In the genomic region with DNA sequence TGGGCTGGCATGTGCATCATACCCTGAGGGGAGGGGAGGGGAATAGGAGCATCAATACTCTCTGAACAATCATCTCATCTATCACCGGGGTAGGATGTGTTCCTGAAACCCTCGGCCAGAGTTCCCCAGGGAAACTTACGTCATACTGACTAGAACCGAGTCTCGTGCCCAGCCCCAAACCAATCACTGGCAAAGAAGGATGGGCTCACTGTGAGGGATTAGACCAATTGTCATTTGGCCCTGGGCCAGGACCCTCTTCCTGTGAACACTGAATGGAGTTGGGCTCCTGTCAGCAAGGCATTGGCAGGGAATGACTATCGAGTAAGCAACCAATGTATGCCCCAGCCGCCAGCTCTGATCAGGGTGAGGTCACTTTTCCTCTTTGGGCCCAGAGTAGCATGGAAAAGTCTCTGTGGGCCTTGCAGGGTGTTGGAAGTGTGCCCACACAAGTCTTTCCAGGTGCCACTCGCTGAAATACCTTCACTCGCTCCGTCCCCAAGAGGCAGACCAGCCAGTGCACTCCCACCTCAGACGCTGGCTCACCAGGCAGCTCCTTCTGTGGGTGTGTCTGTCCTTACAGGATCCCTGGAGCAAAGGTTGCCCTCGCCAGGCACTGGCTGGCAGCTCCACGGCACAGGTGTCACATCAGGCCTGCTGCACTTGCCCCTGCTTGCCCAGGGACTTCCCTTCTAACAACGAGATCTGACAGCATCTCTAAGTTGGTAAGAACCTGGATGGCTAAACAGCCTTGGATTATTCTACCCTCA, we compare ENCODE assay signal across 22 cellular contexts.
A peak's percentile ranks its signal among the peaks of the same experiment; 100 is the strongest.
DNase-seq lines count a peak whose midpoint lies in the region; ATAC-seq and TF ChIP-seq lines count a peak whose summit lies in the region.
"Had no signal": no experiment of that assay in that cellular context is flagged by ENCODE, and none has a peak within 500 bp of the region (broad histone marks: within the 10 kb centered on the region; RNA-seq: fewer than 3 reads in every experiment).

No MANE protein-coding gene starts in this region.

- DNase-seq in A673 (ENCODE audit: low spot score) (peak; percentile 79), HT1080 (ENCODE audit: low read depth) (peak; percentile 39), SJCRH30 (peak; percentile 72 to 80), mucosa of gallbladder (ENCODE audit: low spot score) (peak; percentile 61), erythroblast (lab: John Stamatoyannopoulos, UW) (no peak), GM13976 (ENCODE audit: low spot score) (no peak)
- no peak for DNase-seq in activated CD4-positive, alpha-beta T cell treated with anti-CD3 and anti-CD28 coated beads for 1 hour
- DNase-seq: activated CD4-positive, alpha-beta T cell treated with anti-CD3 and anti-CD28 coated beads, Interleukin-2, amount 50 U/mL, for 1 hour; activated CD8-positive, alpha-beta memory T cell treated with anti-CD3 and anti-CD28 coated beads, Interleukin-2, amount 10 ng/mL, durations not matched to agents 7 days and 5 days; activated naive CD4-positive, alpha-beta T cell treated with anti-CD3 and anti-CD28 coated beads, Interleukin-2, amount 10 ng/mL, durations not matched to agents 7 days and 5 days; amniotic stem cell; Calu3; hypothalamus; left ventricle myocardium inferior; pancreas; SK-N-SH; stimulated activated CD4-positive, alpha-beta T cell treated with anti-CD3 and anti-CD28 coated beads, Interleukin-4, amount 100 ng/mL, for 4 hours; T-helper 2 cell; tibial artery had no signal

- intact Hi-C loops in A673 (cut with micrococcal nuclease; ENCODE audit: unreplicated experiment): no loop called here

- TF ChIP-seq CTCF in A673 (conservative IDR thresholded peaks at IDR 0.05; ENCODE audit: low read depth, low read length) (no peak), GM13976 (IDR thresholded peaks at IDR 0.05; ENCODE audit: borderline replicate concordance, control extremely low read depth, extremely low read depth, insufficient read depth, missing control alignments) (no peak)

- ATAC-seq in GM18909 (IDR thresholded peaks at IDR 0.05; ENCODE audit: poor library complexity, unreplicated experiment): no peak
- ATAC-seq: activated CD8-positive, alpha-beta memory T cell treated with anti-CD3 and anti-CD28 coated beads, Interleukin-2, amount 10 ng/mL, durations not matched to agents 7 days and 5 days had no signal

- H3K4me3 ChIP-seq in A673 (ENCODE audit: low read depth, low read length, poor library complexity, severe bottlenecking) (no peak overlapping the region), SJCRH30 (no peak overlapping the region)
- H3K4me3 ChIP-seq: left ventricle myocardium inferior, pancreas, right atrium auricular region, tibial artery had no signal

- CTCF ChIA-PET in A673 (lab: Charles Lee): no interaction called here

- H3K9me3 ChIP-seq in A673 (ENCODE audit: low read depth, low read length, poor library complexity, severe bottlenecking): no peaks in the 10 kb centered on the region
- no peaks in the 10 kb centered on the region; the same call in 1 of the 2 replicates for H3K9me3 ChIP-seq in SJCRH30 (replicated peaks)
- H3K9me3 ChIP-seq: left ventricle myocardium inferior, pancreas, right atrium auricular region, SK-N-SH, tibial artery had no signal

- no TSS peak for BruUV-seq in A673 (replicated peaks; lab: Mats Ljungman, UMichigan)

- TF ChIP-seq POLR2A in erythroblast (IDR thresholded peaks at IDR 0.05; ENCODE audit: low read length): no peak

- no peaks in the 10 kb centered on the region for H3K36me3 ChIP-seq in A673 (ENCODE audit: insufficient read depth, low read length, poor library complexity, severe bottlenecking)
- H3K36me3 ChIP-seq in SJCRH30: no peaks in the 10 kb centered on the region
- H3K36me3 ChIP-seq: left ventricle myocardium inferior, pancreas, right atrium auricular region, tibial artery had no signal

- in situ Hi-C loops in GM13976 (cut with MboI; ENCODE audit: low sequenced_read_pairs, unreplicated experiment): no loop called here

- H3K27ac ChIP-seq in A673 (ENCODE audit: low read depth, low read length, poor library complexity, severe bottlenecking) (no peak overlapping the region), SJCRH30 (peak overlapping the region; percentile 24)
- H3K27ac ChIP-seq: left ventricle myocardium inferior, pancreas, right atrium auricular region, tibial artery, VCaP had no signal

- POLR2A ChIA-PET in A673 (lab: Charles Lee; ENCODE audit: low non-redundant PET): no interaction called here

- H3K27me3 ChIP-seq in A673 (replicated peaks; ENCODE audit: insufficient read depth, low read depth, low read length, poor library complexity) (no peaks in the 10 kb centered on the region), SJCRH30 (no peaks in the 10 kb centered on the region)
- H3K27me3 ChIP-seq: pancreas, right atrium auricular region, tibial artery had no signal

- H3K4me1 ChIP-seq in A673 (ENCODE audit: insufficient read depth, low read length, poor library complexity, severe bottlenecking) (peaks cover 6% of the 10 kb centered on the region), SJCRH30 (peaks cover 64% of the 10 kb centered on the region)
- H3K4me1 ChIP-seq: left ventricle myocardium inferior, pancreas, right atrium auricular region, tibial artery had no signal

Comparison
In these comparisons a context has a peak if more than half of its experiments do, and no peak if none do; other contexts are left out.
1. DNase-seq: peak in A673 (single experiment), HT1080 (single experiment), SJCRH30 (2 of 2) and mucosa of gallbladder (single experiment); none in erythroblast (0 of 2), activated CD4-positive, alpha-beta T cell treated with anti-CD3 and anti-CD28 coated beads for 1 hour (single experiment) and GM13976 (single experiment).